8 cellular contexts compared by ENCODE assay signal in genomic region chr1:205226868-205227583, GRCh38. TPM values are rescaled to one million over a fixed set of nuclear protein-coding genes. Genes with fewer than 3 reads are reported as not detected.
DNase-seq lines count a peak whose midpoint lies in the region; ATAC-seq and TF ChIP-seq lines count a peak whose summit lies in the region.

No MANE protein-coding gene starts in this region.

- TF ChIP-seq CTCF in HEK293 (tag by site-specific recombination; IDR thresholded peaks at IDR 0.05): no peak
- TF ChIP-seq CTCF in WI38 (IDR thresholded peaks at IDR 0.05; ENCODE audit: low read depth, low read length): no peak
- peak; percentile 40 for TF ChIP-seq CTCF in foreskin keratinocyte (conservative IDR thresholded peaks at IDR 0.05)

- CTCF ChIA-PET in HEK293 (lab: Yijun Ruan, JAX): interaction anchor here (0.5 to 10.4 kb wide), 7 partner anchors 8 to 238 kb away, joined by 3 to 253 read pairs (median 3); no protein-coding TSS in a partner anchor

- H3K36me3 ChIP-seq in HEK293 (ENCODE audit: control insufficient read depth in 2 of 2, insufficient read depth in 1 of 2, low read length in 2 of 2) (no peaks in the 10 kb centered on the region), rectal smooth muscle tissue (ENCODE audit: control insufficient read depth, insufficient read depth, low read length) (no peaks in the 10 kb centered on the region)

- H3K27me3 ChIP-seq in foreskin keratinocyte: no peaks in the 10 kb centered on the region
- no peaks in the 10 kb centered on the region for H3K27me3 ChIP-seq in rectal smooth muscle tissue (ENCODE audit: control insufficient read depth, insufficient read depth, low read length)

- H3K4me3 ChIP-seq in HEK293 (ENCODE audit: low read depth, low read length) (peak overlapping the region; percentile 63), WI38 (ENCODE audit: low read depth, low read length) (peak overlapping the region; percentile 74), rectal smooth muscle tissue (ENCODE audit: low read length) (peak overlapping the region; percentile 71)

- intact Hi-C loops in posterior vena cava (cut with DNase I): no loop called here

- peaks cover 19% of the 10 kb centered on the region for H3K4me1 ChIP-seq in HEK293 (ENCODE audit: control insufficient read depth, insufficient read depth, low read length)
- H3K4me1 ChIP-seq in foreskin keratinocyte: peaks cover 13% of the 10 kb centered on the region
- peaks cover 6% of the 10 kb centered on the region for H3K4me1 ChIP-seq in rectal smooth muscle tissue (ENCODE audit: control insufficient read depth, insufficient read depth, low read length)

- H3K9me3 ChIP-seq in HEK293 (ENCODE audit: control insufficient read depth, insufficient read depth, low read depth, low read length): no peaks in the 10 kb centered on the region

- DNase-seq in AG08396 (ENCODE audit: low spot score) (peak; percentile 48), foreskin keratinocyte (peak; percentile 97 to 98), 8988T (no peak), posterior vena cava (ENCODE audit: low spot score) (no peak)
- DNase-seq in NK-92 treated with Interleukin-12 subunit alpha and Interleukin-12 subunit beta, amount 100 ng/mL, for 24 hours (lab: John Stamatoyannopoulos, UW): no peak

- H3K9ac ChIP-seq in rectal smooth muscle tissue (ENCODE audit: low read length): no peak overlapping the region

- H3K27ac ChIP-seq in HEK293 (ENCODE audit: extremely low read depth, low read depth, low read length) (peak overlapping the region; percentile 2; the same call in 1 of the 2 replicates), foreskin keratinocyte (no peak overlapping the region), rectal smooth muscle tissue (ENCODE audit: low read depth, low read length) (peak overlapping the region; percentile 20)

- POLR2A ChIA-PET in HEK293 (lab: Yijun Ruan, JAX): interaction anchor here (0.8 to 3.1 kb wide), 8 partner anchors 10 to 288 kb away, joined by 3 to 20 read pairs (median 5); partner anchors contain the start of gene RBBP5

- peak; percentile 60 for ATAC-seq in foreskin keratinocyte

TF ChIP-seq in HEK293, 187 proteins besides CTCF, POLR2A, EP300 and RAD21:
- peak; percentile 86 for TF ChIP-seq SCRT2 (tag by site-specific recombination; IDR thresholded peaks at IDR 0.05)
- TF ChIP-seq ELK4 (IDR thresholded peaks at IDR 0.05; ENCODE audit: borderline replicate concordance, low read depth, low read length): no peak
- TF ChIP-seq RBAK (tag by site-specific recombination; IDR thresholded peaks at IDR 0.05): no peak
- TF ChIP-seq SP2 (tag by site-specific recombination; IDR thresholded peaks at IDR 0.05): no peak
- TF ChIP-seq ZNF416 (tag by site-specific recombination; IDR thresholded peaks at IDR 0.05): no peak
- no peak for TF ChIP-seq SETDB1 (IDR thresholded peaks at IDR 0.05; ENCODE audit: insufficient read length, low read length)
- TF ChIP-seq ZNF366 (tag by site-specific recombination; conservative IDR thresholded peaks at IDR 0.05): peak; percentile 35; the same call in 1 of the 2 replicates
- TF ChIP-seq ZFP37 (tag by site-specific recombination; IDR thresholded peaks at IDR 0.05): peak; percentile 31; the same call in 1 of the 2 replicates
- peak; percentile 53; the same call in 1 of the 2 replicates for TF ChIP-seq BCL6B (tag by site-specific recombination; IDR thresholded peaks at IDR 0.05)
- no peak for TF ChIP-seq ZNF221 (tag by site-specific recombination; IDR thresholded peaks at IDR 0.05; ENCODE audit: borderline replicate concordance)
- TF ChIP-seq ZNF335 (tag by site-specific recombination; conservative IDR thresholded peaks at IDR 0.05): peak; percentile 26
- TF ChIP-seq ZBTB44 (tag by site-specific recombination; IDR thresholded peaks at IDR 0.05): peak; percentile 8; the same call in 1 of the 2 replicates
- no peak for TF ChIP-seq ZFP69B (tag by site-specific recombination; IDR thresholded peaks at IDR 0.05)
- TF ChIP-seq ZBTB20 (tag by site-specific recombination; IDR thresholded peaks at IDR 0.05): peak; percentile 69
- 0 out of 2 replicates have a peak, but pooled peaks have one; percentile 37 for TF ChIP-seq ZNF112 (tag by site-specific recombination; IDR thresholded peaks at IDR 0.05)
- TF ChIP-seq ZNF660 (tag by site-specific recombination; IDR thresholded peaks at IDR 0.05): peak; percentile 62; the same call in 1 of the 2 replicates
- TF ChIP-seq ZNF146 (tag by site-specific recombination; IDR thresholded peaks at IDR 0.05): no peak
- TF ChIP-seq SCRT1 (tag by site-specific recombination; IDR thresholded peaks at IDR 0.05; ENCODE audit: borderline replicate concordance): peak; percentile 46; the same call in 1 of the 2 replicates
- no peak for TF ChIP-seq ZNF561 (tag by site-specific recombination; IDR thresholded peaks at IDR 0.05; ENCODE audit: borderline replicate concordance)
- TF ChIP-seq OSR2 (tag by site-specific recombination; IDR thresholded peaks at IDR 0.05): peak; percentile 63; the same call in 1 of the 2 replicates
- no peak for TF ChIP-seq MYNN (tag by site-specific recombination; IDR thresholded peaks at IDR 0.05; ENCODE audit: borderline replicate concordance)
- TF ChIP-seq ZNF114 (tag by site-specific recombination; IDR thresholded peaks at IDR 0.05): no peak

RNA-seq across cellular contexts. Expression of gene TMCC2, which starts 0.7 kb away (rescaled TPM):
- total RNA-seq in foreskin keratinocyte (1.7 and 1.8 TPM in 2 replicates), posterior vena cava (1 to 10 TPM; 4.1 to 4.6 TPM)
- polyA plus RNA-seq in foreskin keratinocyte: 1.4 and 1.5 TPM in 2 replicates

RNA-seq across cellular contexts. Expression of gene DSTYK, which starts 15.5 kb away (rescaled TPM):
- total RNA-seq in foreskin keratinocyte (8.2 and 8.8 TPM in 2 replicates), posterior vena cava (10 to 100 TPM; 10.9 to 11.9 TPM)
- 2.4 and 2.9 TPM in 2 replicates for polyA plus RNA-seq in foreskin keratinocyte

Comparison
In these comparisons a context has a peak if more than half of its experiments do, and no peak if none do; other contexts are left out.
1. DNase-seq: peak in AG08396 (single experiment) and foreskin keratinocyte (2 of 2); none in 8988T (single experiment), posterior vena cava (single experiment) and NK-92 treated with Interleukin-12 subunit alpha and Interleukin-12 subunit beta, amount 100 ng/mL, for 24 hours (single experiment).
2. Peak in every context shown above with its lines, with median percentiles within 50 percentile points of each other: H3K4me3 ChIP-seq.